Comparison of ENCODE assay signal across 12 cellular contexts in genomic region chr15:28107894-28108255, GRCh38. TPM values are rescaled to one million over a fixed set of nuclear protein-coding genes. Genes with fewer than 3 reads are reported as not detected.
A peak's percentile ranks its signal among the peaks of the same experiment; 100 is the strongest.
DNase-seq lines count a peak whose midpoint lies in the region; ATAC-seq and TF ChIP-seq lines count a peak whose summit lies in the region.
"Had no signal": no experiment of that assay in that cellular context is flagged by ENCODE, and none has a peak within 500 bp of the region (broad histone marks: within the 10 kb centered on the region; RNA-seq: fewer than 3 reads in every experiment).

No MANE protein-coding gene starts in this region.

- peak overlapping the region in 39 of 59 donors; percentile 38 to 93 (median 82) for H3K27ac ChIP-seq in dorsolateral prefrontal cortex
- no peak overlapping the region for H3K27ac ChIP-seq in neural progenitor cell
- H3K27ac ChIP-seq: pancreas had no signal

- no peak overlapping the region for H3K27ac Mint-ChIP-seq in neural progenitor cell
- H3K27ac Mint-ChIP-seq: dendritic cell treated with granulocyte-macrophage colony-stimulating factor and Interleukin-4, amounts not matched to agents 40 ng/mL and 50 ng/mL, for 4 days had no signal

- peaks cover 29% of the 10 kb centered on the region for H3K27me3 ChIP-seq in NT2/D1 (ENCODE audit: insufficient read depth, insufficient read length)
- peaks cover 0 to 7% (median 0%) of the 10 kb centered on the region in 45 donors for H3K27me3 ChIP-seq in dorsolateral prefrontal cortex
- H3K27me3 ChIP-seq in neural progenitor cell, result peaks cover 51% of the 10 kb centered on the region

- H3K4me3 Mint-ChIP-seq in neural progenitor cell, result peak overlapping the region; percentile 88

- H3K4me1 ChIP-seq in NT2/D1 (ENCODE audit: insufficient read depth, insufficient read length), result peaks cover 3% of the 10 kb centered on the region
- peaks cover 3% of the 10 kb centered on the region for H3K4me1 ChIP-seq in neural progenitor cell

- H3K4me1 Mint-ChIP-seq in neural progenitor cell, result peaks cover 9% of the 10 kb centered on the region

- peaks cover 4% of the 10 kb centered on the region for H3K9me3 Mint-ChIP-seq in neural progenitor cell
- H3K9me3 Mint-ChIP-seq: dendritic cell treated with granulocyte-macrophage colony-stimulating factor and Interleukin-4, amounts not matched to agents 40 ng/mL and 50 ng/mL, for 4 days had no signal

- peak overlapping the region; percentile 93 for H2AFZ ChIP-seq in neural progenitor cell (replicated peaks)

- TF ChIP-seq CTCF in dorsolateral prefrontal cortex (IDR thresholded peaks at IDR 0.05 in 54 of 56, conservative IDR thresholded peaks at IDR 0.05 in 2 of 56; ENCODE audit: low read depth in 1 of 56, partially characterized antibody in 56 of 56) (no peak), neural progenitor cell (IDR thresholded peaks at IDR 0.05) (no peak)

- H3K36me3 ChIP-seq in NT2/D1 (ENCODE audit: insufficient read depth, insufficient read length, low read length) (peaks cover 22% of the 10 kb centered on the region), neural progenitor cell (no peaks in the 10 kb centered on the region)

- peaks cover 17% of the 10 kb centered on the region for H3K36me3 Mint-ChIP-seq in neural progenitor cell

- no peaks in the 10 kb centered on the region for H3K79me2 ChIP-seq in neural progenitor cell (ENCODE audit: low read depth)

- intact Hi-C loops in dorsolateral prefrontal cortex (cut with DNase I), result no loop called here

- H3K9me3 ChIP-seq in NT2/D1 (ENCODE audit: insufficient read depth, low read length) (no peaks in the 10 kb centered on the region), neural progenitor cell (ENCODE audit: low read depth) (no peaks in the 10 kb centered on the region)
- H3K9me3 ChIP-seq: pancreas had no signal

- H3K4me2 ChIP-seq in neural progenitor cell, result peak overlapping the region; percentile 93

- peaks cover 6% of the 10 kb centered on the region for H3F3A ChIP-seq in neural progenitor cell (ENCODE audit: low read depth)

- H3K9ac ChIP-seq in NT2/D1 (ENCODE audit: insufficient read length, low read depth), result peak overlapping the region; percentile 46
- no peak overlapping the region for H3K9ac ChIP-seq in neural progenitor cell

- peak; percentile 17 for ATAC-seq in GM18868 (IDR thresholded peaks at IDR 0.05; ENCODE audit: unreplicated experiment)
- no peak for ATAC-seq in GM21619 (IDR thresholded peaks at IDR 0.05; ENCODE audit: unreplicated experiment)
- ATAC-seq in GM19397 (IDR thresholded peaks at IDR 0.05; ENCODE audit: unreplicated experiment), result no peak

- H4K20me1 ChIP-seq in neural progenitor cell (ENCODE audit: low read depth), result no peaks in the 10 kb centered on the region

- H3K4me3 ChIP-seq in NT2/D1 (ENCODE audit: insufficient read length, low read depth) (peak overlapping the region; percentile 41), dorsolateral prefrontal cortex (peak overlapping the region in 53 of 59 donors; percentile 47 to 77 (median 68)), neural progenitor cell (peak overlapping the region; percentile 61)

- DNase-seq in NT2/D1 (ENCODE audit: low read depth, low spot score) (no peak), dorsolateral prefrontal cortex (no peak), neural progenitor cell (ENCODE audit: low spot score) (no peak), NOMO-1 treated with DMSO at 0.1 percent for 48 hours (lab: John Stamatoyannopoulos, UW; ENCODE audit: unreplicated experiment) (no peak)
- DNase-seq in activated CD4-positive, CD25-positive, alpha-beta regulatory T cell (lab: John Stamatoyannopoulos, UW), result no peak
- DNase-seq: activated CD8-positive, alpha-beta memory T cell treated with anti-CD3 and anti-CD28 coated beads, Interleukin-2, amount 50 U/mL, for 4 hours; NCI-H69 had no signal

- peaks cover 19% of the 10 kb centered on the region for H3K27me3 Mint-ChIP-seq in neural progenitor cell (ENCODE audit: insufficient read depth, low read depth)

RNA-seq across cellular contexts. Expression of gene OCA2, which starts 8.8 kb away (rescaled TPM):
- 10 to 100 TPM in 1 of 120 experiments, 1 to 10 TPM in 119; 2.0 to 12.0 (median 6.1) TPM for total RNA-seq in dorsolateral prefrontal cortex
- total RNA-seq in neural progenitor cell (ENCODE audit: low replicate concordance), result 0.65 and 1.0 TPM in 2 replicates
